Comparison of ENCODE assay signal across 20 cellular contexts in genomic region chr2:181285116-181285515, GRCh38.
DNase-seq lines count a peak whose midpoint lies in the region; ATAC-seq lines count a peak whose summit lies in the region.
"Had no signal": no experiment of that assay in that cellular context is flagged by ENCODE, and none has a peak within 500 bp of the region (broad histone marks: within the 10 kb centered on the region; RNA-seq: fewer than 3 reads in every experiment).

No MANE protein-coding gene starts in this region.

- no peak overlapping the region for H3K4me3 ChIP-seq in CD4-positive, alpha-beta memory T cell (ENCODE audit: low read length in 2 of 2)

- H3K9me3 ChIP-seq in CD4-positive, alpha-beta memory T cell (ENCODE audit: control insufficient read depth in 1 of 2, low read length in 2 of 2) = no peaks in the 10 kb centered on the region
- H3K9me3 ChIP-seq: SK-N-SH had no signal

- POLR2A ChIA-PET in CD4-positive, alpha-beta memory T cell (lab: Charles Lee; ENCODE audit: partially characterized antibody) = interaction anchor here (0.6 to 1.3 kb wide), 2 partner anchors 161 to 172 kb away, joined by 3 to 5 read pairs; partner anchors contain the start of gene ITGA4
- POLR2A ChIA-PET in T-cell (lab: Charles Lee) = interaction anchor here in 1 of 2 donors (0.6 kb wide), 1 partner anchor 19 kb away, joined by 3 read pairs; no protein-coding TSS in a partner anchor
- POLR2A ChIA-PET in naive thymus-derived CD8-positive, alpha-beta T cell (lab: Charles Lee) = interaction anchor here (0.6 to 1.0 kb wide), 4 partner anchors 14 to 160 kb away, joined by 3 to 5 read pairs (median 4); no protein-coding TSS in a partner anchor

- H3K4me3 Mint-ChIP-seq in CD4-positive, alpha-beta memory T cell = no peak overlapping the region
- no peak overlapping the region for H3K4me3 Mint-ChIP-seq in T-cell
- H3K4me3 Mint-ChIP-seq in naive thymus-derived CD8-positive, alpha-beta T cell = peak overlapping the region in 1 of 10 donors; percentile 38
- H3K4me3 Mint-ChIP-seq: B cell had no signal

- intact Hi-C loops in CD4-positive, alpha-beta memory T cell (cut with micrococcal nuclease) = no loop called here

- H3K27me3 Mint-ChIP-seq in CD4-positive, alpha-beta memory T cell = no peaks in the 10 kb centered on the region
- no peaks in the 10 kb centered on the region for H3K27me3 Mint-ChIP-seq in T-cell
- no peaks in the 10 kb centered on the region for H3K27me3 Mint-ChIP-seq in naive thymus-derived CD8-positive, alpha-beta T cell
- H3K27me3 Mint-ChIP-seq: B cell had no signal

- H3K4me1 Mint-ChIP-seq in CD4-positive, alpha-beta memory T cell = peaks cover 16 to 32% (median 24%) of the 10 kb centered on the region in 4 donors
- H3K4me1 Mint-ChIP-seq in T-cell = peaks cover 34 to 47% (median 43%) of the 10 kb centered on the region in 3 donors
- H3K4me1 Mint-ChIP-seq in naive thymus-derived CD8-positive, alpha-beta T cell = peaks cover 13 to 49% (median 28%) of the 10 kb centered on the region in 4 donors

- ATAC-seq in T-cell (replicated peaks in 1 of 4) (no peak), GM18909 (IDR thresholded peaks at IDR 0.05; ENCODE audit: poor library complexity, unreplicated experiment) (no peak)
- no peak for ATAC-seq in naive thymus-derived CD8-positive, alpha-beta T cell
- ATAC-seq: Panc1 had no signal

- DNase-seq in CD4-positive, alpha-beta memory T cell = no peak
- peak; percentile 9 for DNase-seq in ELR (ENCODE audit: low read depth)
- DNase-seq in T-cell = no peak
- DNase-seq in naive thymus-derived CD8-positive, alpha-beta T cell = no peak
- no peak for DNase-seq in NCI-H146 (lab: John Stamatoyannopoulos, UW)
- no peak for DNase-seq in NCI-H524 treated with DMSO at 0.1 percent for 48 hours (lab: John Stamatoyannopoulos, UW)
- DNase-seq: HCEC 1CT, IMR-90, KG1, MM.1S, NCI-H1694, NCI-H2029 treated with DMSO at 0.1 percent for 48 hours, NCI-H446 treated with DMSO at 0.1 percent for 48 hours, NCI-H526 treated with DMSO at 0.1 percent for 48 hours, SIG-M5, SK-N-SH had no signal

- no peak overlapping the region for H3K27ac ChIP-seq in CD4-positive, alpha-beta memory T cell (ENCODE audit: low read depth, low read length)
- H3K27ac ChIP-seq: C4-2B had no signal

- H3K36me3 ChIP-seq in CD4-positive, alpha-beta memory T cell (ENCODE audit: insufficient read depth, low read length) = no peaks in the 10 kb centered on the region

- peaks cover 0 to 11% (median 4%) of the 10 kb centered on the region in 8 donors for H3K9me3 Mint-ChIP-seq in CD4-positive, alpha-beta memory T cell
- peaks cover 2 to 14% (median 4%) of the 10 kb centered on the region in 3 donors for H3K9me3 Mint-ChIP-seq in T-cell
- H3K9me3 Mint-ChIP-seq in naive thymus-derived CD8-positive, alpha-beta T cell = peaks cover 0 to 9% (median 4%) of the 10 kb centered on the region in 9 donors

- H3K27ac Mint-ChIP-seq in CD4-positive, alpha-beta memory T cell = peak overlapping the region in 4 of 7 donors; percentile 42 to 80 (median 62)
- peak overlapping the region; percentile 62 to 71 for H3K27ac Mint-ChIP-seq in T-cell
- H3K27ac Mint-ChIP-seq in naive thymus-derived CD8-positive, alpha-beta T cell = peak overlapping the region in 9 of 10 donors; percentile 37 to 90 (median 70)
- H3K27ac Mint-ChIP-seq: B cell had no signal

- peaks cover 24% of the 10 kb centered on the region for H3K4me1 ChIP-seq in CD4-positive, alpha-beta memory T cell (ENCODE audit: insufficient read depth, low read length)

- peaks cover 4 to 23% of the 10 kb centered on the region in 2 donors for H3K36me3 Mint-ChIP-seq in CD4-positive, alpha-beta memory T cell
- H3K36me3 Mint-ChIP-seq in T-cell = peaks cover 18% of the 10 kb centered on the region
- peaks cover 0 to 23% (median 19%) of the 10 kb centered on the region in 3 donors for H3K36me3 Mint-ChIP-seq in naive thymus-derived CD8-positive, alpha-beta T cell

- H3K27me3 ChIP-seq in CD4-positive, alpha-beta memory T cell (ENCODE audit: insufficient read depth, low read length) = no peaks in the 10 kb centered on the region

- CTCF ChIA-PET in CD4-positive, alpha-beta memory T cell (lab: Charles Lee; ENCODE audit: partially characterized antibody) = no interaction called here
- CTCF ChIA-PET in T-cell (lab: Charles Lee) = no interaction called here
